8 cellular contexts compared by ENCODE assay signal in the genomic region with DNA sequence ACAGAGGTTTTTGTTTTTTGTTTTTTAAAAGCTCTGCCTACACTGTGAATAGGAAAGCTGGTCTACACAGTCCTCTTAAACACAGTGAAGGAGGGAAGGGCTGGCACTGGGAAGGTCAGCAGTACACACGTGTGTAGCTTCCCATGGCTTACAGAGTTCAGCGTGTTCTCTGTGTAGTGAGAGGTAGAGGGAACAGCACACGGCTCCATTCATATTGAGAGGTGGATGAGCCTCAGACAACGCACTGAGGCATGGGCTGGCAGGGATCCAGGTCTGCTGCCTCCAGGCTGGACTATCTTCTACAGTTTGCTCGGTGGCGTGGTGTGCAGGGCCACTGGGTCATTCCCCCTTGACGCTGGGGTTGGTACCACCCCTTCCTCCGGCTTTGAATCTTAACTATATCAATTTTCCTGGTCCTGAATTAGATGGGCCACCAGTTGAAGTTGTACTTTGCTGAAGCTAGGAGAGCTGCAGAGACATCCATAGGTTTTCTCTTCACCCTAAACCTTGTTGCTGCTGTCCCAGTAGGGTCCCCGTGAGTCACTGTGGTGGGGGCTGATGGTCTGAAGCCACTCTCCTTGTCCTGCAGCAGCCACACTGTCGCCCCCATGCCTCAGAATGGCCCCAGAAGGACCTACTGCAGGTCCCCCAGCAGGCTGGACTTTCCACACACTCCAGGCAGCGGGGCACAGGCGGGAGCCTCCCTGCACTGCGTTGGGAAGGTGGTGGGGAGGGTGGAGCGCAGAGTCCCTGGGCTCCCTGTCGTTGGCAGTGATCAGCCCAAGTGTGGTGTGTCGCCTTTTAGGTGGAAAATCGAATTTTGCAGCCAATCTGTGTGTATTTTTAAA. TPM values are rescaled to one million over a fixed set of nuclear protein-coding genes. Genes with fewer than 3 reads are reported as not detected.
DNase-seq lines count a peak whose midpoint lies in the region; ATAC-seq and TF ChIP-seq lines count a peak whose summit lies in the region.
"Had no signal": no experiment of that assay in that cellular context is flagged by ENCODE, and none has a peak within 500 bp of the region (broad histone marks: within the 10 kb centered on the region; RNA-seq: fewer than 3 reads in every experiment).

No MANE protein-coding gene starts in this region.

- peaks cover 24% of the 10 kb centered on the region for H3K4me1 Mint-ChIP-seq in activated CD4-positive, alpha-beta memory T cell treated with anti-CD3 and anti-CD28 coated beads for 36 hours (ENCODE audit: low read depth)
- peaks cover 24 to 37% (median 28%) of the 10 kb centered on the region in 4 donors for H3K4me1 Mint-ChIP-seq in naive thymus-derived CD8-positive, alpha-beta T cell
- H3K4me1 Mint-ChIP-seq in endothelial cell (ENCODE audit: unreplicated experiment) = peaks cover 10% of the 10 kb centered on the region

- no peaks in the 10 kb centered on the region for H3K9me3 Mint-ChIP-seq in activated CD4-positive, alpha-beta memory T cell treated with anti-CD3 and anti-CD28 coated beads for 36 hours
- no peaks in the 10 kb centered on the region for H3K9me3 Mint-ChIP-seq in naive thymus-derived CD8-positive, alpha-beta T cell
- no peaks in the 10 kb centered on the region for H3K9me3 Mint-ChIP-seq in endothelial cell (ENCODE audit: unreplicated experiment)

- no peak overlapping the region for H3K27ac Mint-ChIP-seq in activated CD4-positive, alpha-beta memory T cell treated with anti-CD3 and anti-CD28 coated beads for 36 hours
- H3K27ac Mint-ChIP-seq in naive thymus-derived CD8-positive, alpha-beta T cell = peak overlapping the region in 8 of 10 donors; percentile 34 to 85 (median 64)
- H3K27ac Mint-ChIP-seq in endothelial cell (ENCODE audit: unreplicated experiment) = no peak overlapping the region

- no peak for TF ChIP-seq CTCF in endothelial cell (IDR thresholded peaks at IDR 0.05; ENCODE audit: unreplicated experiment)

- intact Hi-C loops in activated CD4-positive, alpha-beta memory T cell treated with anti-CD3 and anti-CD28 coated beads for 36 hours (cut with micrococcal nuclease) = loop anchor here (5.0 kb wide), 1 partner anchor 57 kb away; a partner anchor contains a TSS

- DNase-seq in ELR (ENCODE audit: low read depth) (peak; percentile 47), C1 segment of cervical spinal cord (lab: John Stamatoyannopoulos, UW) (no peak), endothelial cell (ENCODE audit: low spot score) (no peak), NCI-H226 (no peak)
- no peak for DNase-seq in activated CD4-positive, alpha-beta memory T cell treated with anti-CD3 and anti-CD28 coated beads for 36 hours
- no peak for DNase-seq in naive thymus-derived CD8-positive, alpha-beta T cell
- DNase-seq: NK-92 treated with Interleukin-12 subunit alpha and Interleukin-12 subunit beta, amount 100 ng/mL, for 24 hours had no signal

- CTCF ChIA-PET in activated CD4-positive, alpha-beta memory T cell treated with anti-CD3 and anti-CD28 coated beads for 36 hours (lab: Charles Lee) = interaction anchor here (0.7 kb wide), 1 partner anchor 51 kb away, joined by 3 read pairs; no protein-coding TSS in a partner anchor

- ATAC-seq in naive thymus-derived CD8-positive, alpha-beta T cell = no peak

- no peaks in the 10 kb centered on the region for H3K27me3 Mint-ChIP-seq in activated CD4-positive, alpha-beta memory T cell treated with anti-CD3 and anti-CD28 coated beads for 36 hours
- no peaks in the 10 kb centered on the region for H3K27me3 Mint-ChIP-seq in naive thymus-derived CD8-positive, alpha-beta T cell
- peaks cover 12% of the 10 kb centered on the region for H3K27me3 Mint-ChIP-seq in endothelial cell (ENCODE audit: unreplicated experiment)

- H3K36me3 Mint-ChIP-seq in activated CD4-positive, alpha-beta memory T cell treated with anti-CD3 and anti-CD28 coated beads for 36 hours = peaks cover 10% of the 10 kb centered on the region
- peaks cover 0 to 26% (median 0%) of the 10 kb centered on the region in 3 donors for H3K36me3 Mint-ChIP-seq in naive thymus-derived CD8-positive, alpha-beta T cell
- H3K36me3 Mint-ChIP-seq in endothelial cell (ENCODE audit: low read depth, unreplicated experiment) = peaks cover 8% of the 10 kb centered on the region

- peak overlapping the region; percentile 32 for H3K4me3 Mint-ChIP-seq in activated CD4-positive, alpha-beta memory T cell treated with anti-CD3 and anti-CD28 coated beads for 36 hours
- peak overlapping the region; percentile 25 to 83 (median 64) for H3K4me3 Mint-ChIP-seq in naive thymus-derived CD8-positive, alpha-beta T cell
- no peak overlapping the region for H3K4me3 Mint-ChIP-seq in endothelial cell (ENCODE audit: unreplicated experiment)

- POLR2A ChIA-PET in activated CD4-positive, alpha-beta memory T cell treated with anti-CD3 and anti-CD28 coated beads for 36 hours (lab: Charles Lee) = no interaction called here
- POLR2A ChIA-PET in naive thymus-derived CD8-positive, alpha-beta T cell (lab: Charles Lee) = no interaction called here

RNA-seq across cellular contexts. Expression of a gene that starts 2.0 kb away (rescaled TPM):
- total RNA-seq in activated CD4-positive, alpha-beta memory T cell treated with anti-CD3 and anti-CD28 coated beads for 36 hours = 10 to 100 TPM; 68.4 to 72.4 TPM
- total RNA-seq in naive thymus-derived CD8-positive, alpha-beta T cell = 100 to 1,000 TPM in 1 of 2 experiments, 10 to 100 TPM in 1; 93.4 to 101 TPM
- polyA plus RNA-seq in naive thymus-derived CD8-positive, alpha-beta T cell = 10 to 100 TPM; 11.5 to 19.4 (median 14.6) TPM
- 106 TPM for total RNA-seq in endothelial cell (ENCODE audit: unreplicated experiment)

RNA-seq across cellular contexts. Expression of a gene that starts 18.4 kb away (rescaled TPM):
- not detected for total RNA-seq in activated CD4-positive, alpha-beta memory T cell treated with anti-CD3 and anti-CD28 coated beads for 36 hours
- under 1 TPM in 1 of 2 experiments, not detected in 1; 0.25 TPM for total RNA-seq in naive thymus-derived CD8-positive, alpha-beta T cell
- polyA plus RNA-seq in naive thymus-derived CD8-positive, alpha-beta T cell = not detected
- not detected for total RNA-seq in endothelial cell (ENCODE audit: unreplicated experiment)
- total RNA-seq: foreskin keratinocyte had no signal
- polyA plus RNA-seq: foreskin keratinocyte had no signal

RNA-seq across cellular contexts. Expression of a gene that starts 20.3 kb away (rescaled TPM):
- not detected for total RNA-seq in activated CD4-positive, alpha-beta memory T cell treated with anti-CD3 and anti-CD28 coated beads for 36 hours
- not detected for total RNA-seq in naive thymus-derived CD8-positive, alpha-beta T cell
- not detected for polyA plus RNA-seq in naive thymus-derived CD8-positive, alpha-beta T cell
- total RNA-seq in endothelial cell (ENCODE audit: unreplicated experiment) = 3.3 TPM

RNA-seq across cellular contexts. Expression of a gene that starts 38.9 kb away (rescaled TPM):
- total RNA-seq in activated CD4-positive, alpha-beta memory T cell treated with anti-CD3 and anti-CD28 coated beads for 36 hours = not detected
- not detected for total RNA-seq in naive thymus-derived CD8-positive, alpha-beta T cell
- 1 to 10 TPM in 2 of 3 donors, under 1 TPM in 1; 0.43 to 3.2 (median 1.6) TPM for polyA plus RNA-seq in naive thymus-derived CD8-positive, alpha-beta T cell
- not detected for total RNA-seq in endothelial cell (ENCODE audit: unreplicated experiment)
- total RNA-seq: foreskin keratinocyte had no signal
- polyA plus RNA-seq: foreskin keratinocyte had no signal

RNA-seq across cellular contexts. Expression of a gene that starts 58.7 kb away (rescaled TPM):
- total RNA-seq in activated CD4-positive, alpha-beta memory T cell treated with anti-CD3 and anti-CD28 coated beads for 36 hours = 10 to 100 TPM; 32.8 to 32.9 TPM
- 10 to 100 TPM; 51.8 to 53.1 TPM for total RNA-seq in naive thymus-derived CD8-positive, alpha-beta T cell
- polyA plus RNA-seq in naive thymus-derived CD8-positive, alpha-beta T cell = 10 to 100 TPM; 26.8 to 46.6 (median 34.1) TPM
- 62.1 TPM for total RNA-seq in endothelial cell (ENCODE audit: unreplicated experiment)

Comparison
In these comparisons a context has a peak if more than half of its experiments do, and no peak if none do; other contexts are left out.
1. H3K27ac Mint-ChIP-seq: peak in naive thymus-derived CD8-positive, alpha-beta T cell (8 of 10); none in activated CD4-positive, alpha-beta memory T cell treated with anti-CD3 and anti-CD28 coated beads for 36 hours (single experiment) and endothelial cell (single experiment).